Comparison of ENCODE assay signal across 8 cellular contexts in the genomic region with DNA sequence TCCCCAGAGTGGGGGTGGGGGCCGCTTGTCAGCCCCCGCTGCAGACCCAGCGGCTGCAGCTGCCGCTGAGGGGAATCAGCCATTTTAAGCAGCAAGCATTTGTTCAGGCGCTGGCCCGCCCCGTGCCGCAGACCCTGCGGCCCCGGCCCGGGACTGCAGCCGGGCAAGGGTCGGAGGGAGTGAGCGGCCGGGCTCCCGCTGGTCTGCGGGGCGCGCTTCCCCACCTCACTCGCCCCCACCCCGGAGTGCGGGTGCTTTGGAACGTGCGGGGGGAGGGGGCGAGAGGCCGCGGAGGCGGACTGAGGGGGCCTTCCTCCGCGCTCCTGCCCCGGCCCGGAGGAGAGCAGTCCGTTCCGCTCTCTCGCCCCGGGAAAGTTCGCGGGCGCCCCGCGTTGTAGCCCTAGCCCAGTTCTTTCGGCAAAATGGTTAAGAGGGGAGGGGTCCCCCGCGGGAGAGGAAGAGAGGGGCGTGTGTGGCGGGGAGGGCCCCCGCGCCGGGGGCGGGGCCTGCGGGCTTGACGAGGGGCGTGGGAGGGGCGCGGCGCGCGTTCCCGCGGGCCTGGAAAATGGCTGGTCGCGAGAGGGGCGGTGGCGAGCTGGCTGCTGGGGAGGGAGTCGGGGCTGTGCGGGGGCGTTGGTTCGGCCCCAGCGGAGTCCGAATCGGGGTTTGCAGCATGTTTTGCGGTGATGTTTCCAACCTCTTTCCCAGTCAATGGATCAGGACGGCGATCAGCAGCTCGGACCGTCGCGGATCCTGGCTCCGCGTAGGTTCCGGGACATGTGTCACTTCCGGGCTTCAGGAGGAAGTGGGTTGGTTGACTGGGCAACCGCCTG. TPM values are rescaled to one million over a fixed set of nuclear protein-coding genes. Genes with fewer than 3 reads are reported as not detected.
A peak's percentile ranks its signal among the peaks of the same experiment; 100 is the strongest.
DNase-seq lines count a peak whose midpoint lies in the region; ATAC-seq, FAIRE-seq and TF ChIP-seq lines count a peak whose summit lies in the region.

No MANE protein-coding gene starts in this region.

- H3K4me1 ChIP-seq in right cardiac atrium (ENCODE audit: control insufficient read depth, insufficient read depth, low read length) (no peaks in the 10 kb centered on the region), psoas muscle (peaks cover 27% of the 10 kb centered on the region)

- H3K9me3 ChIP-seq in right cardiac atrium (ENCODE audit: control insufficient read depth, low read length) (no peaks in the 10 kb centered on the region), psoas muscle (no peaks in the 10 kb centered on the region)

- ATAC-seq in HG02678 (IDR thresholded peaks at IDR 0.05; ENCODE audit: unreplicated experiment) (peak; percentile 43), right cardiac atrium (peak; percentile 70 to 77), psoas muscle (peak; percentile 47 to 73 (median 60))

- TF ChIP-seq POLR2A in GM15510 (IDR thresholded peaks at IDR 0.05; ENCODE audit: borderline replicate concordance, extremely low read depth, insufficient read length): peak; percentile 69

- H3K4me3 ChIP-seq in right cardiac atrium (ENCODE audit: low read length) (peak overlapping the region; percentile 84), psoas muscle (peak overlapping the region; percentile 96)

- no peak for TF ChIP-seq CTCF in psoas muscle (IDR thresholded peaks at IDR 0.05)

- no peak for FAIRE-seq in urothelium cell line (lab: Jason Lieb, UNC)

- DNase-seq in NCI-H1105 (lab: John Stamatoyannopoulos, UW) (peak; percentile 51), T-helper 2 cell (peak; percentile 74 to 90 (median 81)), anterior cingulate cortex (lab: John Stamatoyannopoulos, UW) (peak; percentile 40 to 99 (median 91)), right cardiac atrium (peak; percentile 91 to 95 (median 94)), psoas muscle (peak; percentile 85 to 93), urothelium cell line (ENCODE audit: low spot score) (peak; percentile 85)

- intact Hi-C loops in right cardiac atrium (cut with DNase I) (loop anchor here in 1 of 4 donors (10.0 kb wide), 1 partner anchor 99 kb away; no protein-coding TSS in a partner anchor), psoas muscle (cut with DNase I) (loop anchor here in 1 of 2 donors (5.0 kb wide), 1 partner anchor 97 kb away; no protein-coding TSS in a partner anchor)

- H3K27me3 ChIP-seq in right cardiac atrium (ENCODE audit: control insufficient read depth, insufficient read depth): no peaks in the 10 kb centered on the region
- no peaks in the 10 kb centered on the region for H3K27me3 ChIP-seq in psoas muscle (ENCODE audit: insufficient read depth in 3 of 3, low read length in 2 of 3)

- H3K27ac ChIP-seq in right cardiac atrium (ENCODE audit: low read length): peak overlapping the region; percentile 99
- H3K27ac ChIP-seq in psoas muscle: peak overlapping the region; percentile 97

- H3K36me3 ChIP-seq in psoas muscle (ENCODE audit: insufficient read depth in 1 of 2, low read depth in 1 of 2): peaks cover 4 to 7% of the 10 kb centered on the region in 2 donors

- WGBS in right cardiac atrium: under 1% methylated on average over 83 of the region's 83 CpGs
- WGBS in psoas muscle, 3 donors: 0 to 1% (median 0%) methylated on average over 52 to 83 of the region's 83 CpGs

RNA-seq across cellular contexts. Expression of a gene that starts 0.9 kb away (rescaled TPM):
- 10 to 100 TPM in 1 of 4 donors, 1 to 10 TPM in 3; 5.4 to 10.5 (median 7.2) TPM for total RNA-seq in right cardiac atrium
- 10.1 TPM for polyA plus RNA-seq in right cardiac atrium
- total RNA-seq in psoas muscle: 10 to 100 TPM in 1 of 4 donors, 1 to 10 TPM in 3; 6.3 to 21.7 (median 8.3) TPM
- 10 to 100 TPM; 13.6 to 35.1 (median 28.0) TPM for polyA plus RNA-seq in psoas muscle

Comparison
In these comparisons a context has a peak if more than half of its experiments do, and no peak if none do; other contexts are left out.
1. Peak in every context shown above with its lines: DNase-seq, ATAC-seq, H3K4me3 ChIP-seq and H3K27ac ChIP-seq.